In genomic region chr14:104650057-104650980, GRCh38 we compare ENCODE assay signal across 8 cellular contexts. TPM values are rescaled to one million over a fixed set of nuclear protein-coding genes. Genes with fewer than 3 reads are reported as not detected.
DNase-seq lines count a peak whose midpoint lies in the region; ATAC-seq and TF ChIP-seq lines count a peak whose summit lies in the region.

No MANE protein-coding gene starts in this region.

- H3K4me1 ChIP-seq in muscle layer of colon (ENCODE audit: insufficient read depth, low read length) = no peaks in the 10 kb centered on the region

- peak; percentile 71 for ATAC-seq in GM21423 (IDR thresholded peaks at IDR 0.05; ENCODE audit: unreplicated experiment)
- peak; percentile 76 for ATAC-seq in esophagus mucosa
- ATAC-seq in HG03342 (IDR thresholded peaks at IDR 0.05; ENCODE audit: unreplicated experiment) = no peak

- H3K27me3 ChIP-seq in muscle layer of colon (ENCODE audit: control insufficient read depth in 1 of 2, insufficient read depth in 2 of 2, low read length in 2 of 2) = no peaks in the 10 kb centered on the region

- H3K9me3 ChIP-seq in muscle layer of colon (ENCODE audit: low read length) = peaks cover under 1% of the 10 kb centered on the region

- H3K9ac ChIP-seq in muscle layer of colon (ENCODE audit: low read length) = no peak overlapping the region

- DNase-seq in NCI-H1694 treated with DMSO at 0.1 percent for 48 hours (lab: John Stamatoyannopoulos, UW) (peak; percentile 69), activated T-cell treated with anti-CD3 and anti-CD28 coated beads for 24 hours (ENCODE audit: low read depth) (peak; percentile 59)
- peak; percentile 41 to 58 for DNase-seq in stimulated activated CD8-positive, alpha-beta memory T cell treated with anti-CD3 and anti-CD28 coated beads, Interleukin-7, amount 100 ng/mL, for 1 hour (ENCODE audit: low read depth in 2 of 2)

- no peaks in the 10 kb centered on the region for H3K36me3 ChIP-seq in muscle layer of colon (ENCODE audit: insufficient read depth, low read length)

- H3K27ac ChIP-seq in C4-2B (no peak overlapping the region), muscle layer of colon (ENCODE audit: low read depth, low read length) (no peak overlapping the region)

- peak; percentile 100 for TF ChIP-seq CTCF in C4-2B (conservative IDR thresholded peaks at IDR 0.05)

- H3K4me3 ChIP-seq in muscle layer of colon (ENCODE audit: low read depth in 1 of 2, low read length in 2 of 2) = peak overlapping the region; percentile 20 to 55

RNA-seq across cellular contexts. Expression of gene INF2, which starts 39.1 kb away (rescaled TPM):
- 28.4 TPM for total RNA-seq in esophagus mucosa

RNA-seq across cellular contexts. Expression of gene TMEM179, which starts 45.7 kb away (rescaled TPM):
- not detected for total RNA-seq in esophagus mucosa
